15 cellular contexts compared by ENCODE assay signal in the genomic region with DNA sequence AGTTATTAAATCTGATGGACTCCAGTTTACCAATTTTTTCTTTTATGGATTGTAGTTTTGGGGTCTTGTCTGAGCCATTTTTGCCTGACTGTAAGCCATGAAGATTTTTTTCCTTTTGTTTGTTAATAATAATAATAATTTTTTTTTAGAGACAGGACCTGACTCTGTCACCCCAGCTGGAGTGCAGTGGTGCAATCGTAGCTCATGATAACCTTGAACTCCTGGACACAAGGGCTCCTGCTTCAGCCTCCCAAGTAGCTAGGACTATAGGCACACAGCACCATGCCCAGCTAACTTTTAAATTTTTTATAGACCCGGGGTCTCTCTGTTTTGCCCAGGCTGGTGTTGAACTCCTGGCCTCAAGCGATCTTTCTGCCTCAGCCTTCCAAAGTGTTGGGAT. TPM values are rescaled to one million over a fixed set of nuclear protein-coding genes. Genes with fewer than 3 reads are reported as not detected.
DNase-seq lines count a peak whose midpoint lies in the region; ATAC-seq, FAIRE-seq and TF ChIP-seq lines count a peak whose summit lies in the region.
"Had no signal": no experiment of that assay in that cellular context is flagged by ENCODE, and none has a peak within 500 bp of the region (broad histone marks: within the 10 kb centered on the region; RNA-seq: fewer than 3 reads in every experiment).

No MANE protein-coding gene starts in this region.

- H3K27ac Mint-ChIP-seq in activated naive CD4-positive, alpha-beta T cell treated with anti-CD3 and anti-CD28 coated beads, Interleukin-2, amount 50 U/mL, for 24 hours: no peak overlapping the region
- H3K27ac Mint-ChIP-seq in activated T-helper 17 cell treated with anti-CD3 and anti-CD28 coated beads, Interleukin-2, amount 50 U/mL, for 72 hours: no peak overlapping the region
- peak overlapping the region; percentile 19 for H3K27ac Mint-ChIP-seq in osteocyte (ENCODE audit: unreplicated experiment)

- in situ Hi-C loops in HepG2 (cut with HindIII; ENCODE audit: extremely low pct_ligation_motif_present, low pct_unique_long_range_greater_than_20kb): no loop called here

- H3K27ac ChIP-seq in HepG2 (ENCODE audit: extremely low read length, insufficient read depth, low read length): no peak overlapping the region
- H3K27ac ChIP-seq: 22Rv1, BLaER1 had no signal

- 75% methylated on average over 3 of the region's 3 CpGs for WGBS in HepG2 (ENCODE audit: low lambda C conversion rate)

- intact Hi-C loops in HepG2 (cut with micrococcal nuclease; ENCODE audit: unreplicated experiment): loop anchor here (10.0 kb wide), 1 partner anchor 47 kb away; no protein-coding TSS in a partner anchor

- no peak overlapping the region for H3K4me3 ChIP-seq in HepG2 (replicated peaks in 1 of 3; ENCODE audit: insufficient read depth in 1 of 3, low read depth in 2 of 3, low read length in 3 of 3)
- H3K4me3 ChIP-seq: BLaER1 had no signal

- H3K4me3 Mint-ChIP-seq in activated naive CD4-positive, alpha-beta T cell treated with anti-CD3 and anti-CD28 coated beads, Interleukin-2, amount 50 U/mL, for 24 hours: peak overlapping the region; percentile 43
- peak overlapping the region; percentile 9 for H3K4me3 Mint-ChIP-seq in activated T-helper 17 cell treated with anti-CD3 and anti-CD28 coated beads, Interleukin-2, amount 50 U/mL, for 72 hours
- no peak overlapping the region for H3K4me3 Mint-ChIP-seq in osteocyte (ENCODE audit: unreplicated experiment)
- H3K4me3 Mint-ChIP-seq: H9 had no signal

- no peaks in the 10 kb centered on the region for H3K9me3 Mint-ChIP-seq in activated naive CD4-positive, alpha-beta T cell treated with anti-CD3 and anti-CD28 coated beads, Interleukin-2, amount 50 U/mL, for 24 hours
- H3K9me3 Mint-ChIP-seq in activated T-helper 17 cell treated with anti-CD3 and anti-CD28 coated beads, Interleukin-2, amount 50 U/mL, for 72 hours: no peaks in the 10 kb centered on the region
- peaks cover 8% of the 10 kb centered on the region for H3K9me3 Mint-ChIP-seq in osteocyte (ENCODE audit: unreplicated experiment)

- no peaks in the 10 kb centered on the region for H3K9me3 ChIP-seq in HepG2 (ENCODE audit: low read length)

- ATAC-seq in activated T-helper 17 cell treated with anti-CD3 and anti-CD28 coated beads, Interleukin-2, amount 50 U/mL, for 72 hours (replicated peaks): no peak
- ATAC-seq in HepG2 (peak; percentile 45; the same call in 2 of the 3 replicates), HG03097 (IDR thresholded peaks at IDR 0.05; ENCODE audit: low FRiP score, unreplicated experiment) (no peak)

- peaks cover 75% of the 10 kb centered on the region for H3K4me1 Mint-ChIP-seq in activated naive CD4-positive, alpha-beta T cell treated with anti-CD3 and anti-CD28 coated beads, Interleukin-2, amount 50 U/mL, for 24 hours
- peaks cover 37% of the 10 kb centered on the region for H3K4me1 Mint-ChIP-seq in activated T-helper 17 cell treated with anti-CD3 and anti-CD28 coated beads, Interleukin-2, amount 50 U/mL, for 72 hours
- peaks cover 57% of the 10 kb centered on the region for H3K4me1 Mint-ChIP-seq in osteocyte (ENCODE audit: unreplicated experiment)

- H3K36me3 ChIP-seq in HepG2 (replicated peaks in 1 of 2; ENCODE audit: control insufficient read depth in 1 of 2, insufficient read depth in 2 of 2, low read length in 2 of 2): peaks cover 0 to 7% of the 10 kb centered on the region in 2 experiments

- peaks cover 61% of the 10 kb centered on the region for H3K4me1 ChIP-seq in HepG2 (ENCODE audit: insufficient read depth, low read length)

- H3K79me2 ChIP-seq in HepG2 (ENCODE audit: insufficient read depth, low read length): peaks cover 91% of the 10 kb centered on the region

- peaks cover 36% of the 10 kb centered on the region for H3K36me3 Mint-ChIP-seq in activated naive CD4-positive, alpha-beta T cell treated with anti-CD3 and anti-CD28 coated beads, Interleukin-2, amount 50 U/mL, for 24 hours
- peaks cover 86% of the 10 kb centered on the region for H3K36me3 Mint-ChIP-seq in activated T-helper 17 cell treated with anti-CD3 and anti-CD28 coated beads, Interleukin-2, amount 50 U/mL, for 72 hours (ENCODE audit: low read depth)
- peaks cover 42% of the 10 kb centered on the region for H3K36me3 Mint-ChIP-seq in osteocyte (ENCODE audit: unreplicated experiment)

- H2AFZ ChIP-seq in HepG2 (ENCODE audit: low read length): no peak overlapping the region

- CTCF ChIA-PET in HepG2 (lab: Yijun Ruan, JAX; ENCODE audit: low intra/inter-chr PET ratio, low total read pairs): no interaction called here

- peak; percentile 26 for FAIRE-seq in HepG2 (lab: Jason Lieb, UNC)
- FAIRE-seq: GM12892 had no signal

- no peak for DNase-seq in activated naive CD4-positive, alpha-beta T cell (lab: John Stamatoyannopoulos, UW)
- peak; percentile 8 for DNase-seq in HepG2 (ENCODE audit: low spot score)
- DNase-seq in osteocyte (ENCODE audit: extremely low spot score, unreplicated experiment): no peak
- no peak for DNase-seq in NCI-H446 treated with DMSO at 0.1 percent for 48 hours (lab: John Stamatoyannopoulos, UW)
- no peak for DNase-seq in activated CD4-positive, alpha-beta T cell treated with anti-CD3 and anti-CD28 coated beads for 4 hours
- DNase-seq: Calu3, DMS 273 treated with DMSO at 0.1 percent for 48 hours, GOT3, H9 had no signal

- no peak for TF ChIP-seq POLR2A in HepG2 (IDR thresholded peaks at IDR 0.05; ENCODE audit: insufficient read depth in 1 of 2, low read depth in 2 of 2, low read length in 2 of 2)

- H3K27me3 ChIP-seq in HepG2 (ENCODE audit: control insufficient read depth in 1 of 2, insufficient read depth in 2 of 2, low read length in 2 of 2): no peaks in the 10 kb centered on the region
- H3K27me3 ChIP-seq: BLaER1 had no signal

- H3K9ac ChIP-seq in HepG2 (ENCODE audit: insufficient read depth, low read depth, low read length): no peak overlapping the region
- H3K9ac ChIP-seq: BLaER1 had no signal

- H4K20me1 ChIP-seq in HepG2 (ENCODE audit: insufficient read depth, low read length): peaks cover 47% of the 10 kb centered on the region

- 0 out of 2 replicates have a peak overlapping the region, but pooled peaks have one; percentile 32 for H3K4me2 ChIP-seq in HepG2 (ENCODE audit: low read depth, low read length)
- H3K4me2 ChIP-seq: BLaER1 had no signal

- H3K27me3 Mint-ChIP-seq in activated naive CD4-positive, alpha-beta T cell treated with anti-CD3 and anti-CD28 coated beads, Interleukin-2, amount 50 U/mL, for 24 hours: no peaks in the 10 kb centered on the region
- no peaks in the 10 kb centered on the region for H3K27me3 Mint-ChIP-seq in activated T-helper 17 cell treated with anti-CD3 and anti-CD28 coated beads, Interleukin-2, amount 50 U/mL, for 72 hours
- no peaks in the 10 kb centered on the region for H3K27me3 Mint-ChIP-seq in osteocyte (ENCODE audit: unreplicated experiment)

- TF ChIP-seq CTCF in HepG2 (CRISPR knock-in tag; IDR thresholded peaks at IDR 0.05) (no peak), osteocyte (IDR thresholded peaks at IDR 0.05) (no peak)

- no TSS peak for BruUV-seq in HepG2 (replicated peaks; lab: Mats Ljungman, UMichigan)

- POLR2A ChIA-PET in HepG2 (lab: Yijun Ruan, JAX): interaction anchor here (1.2 kb wide), 1 partner anchor 131 kb away, joined by 3 read pairs; no protein-coding TSS in a partner anchor

- no peak for TF ChIP-seq EP300 in HepG2 (IDR thresholded peaks at IDR 0.05; ENCODE audit: low read depth in 2 of 2, low read length in 2 of 2)
- TF ChIP-seq EP300 in HepG2 (CRISPR knock-in tag; IDR thresholded peaks at IDR 0.05; ENCODE audit: borderline replicate concordance): no peak

- TF ChIP-seq RAD21 in HepG2 (CRISPR knock-in tag; IDR thresholded peaks at IDR 0.05): no peak

TF ChIP-seq in HepG2, 621 proteins besides CTCF, POLR2A, EP300 and RAD21 (continues in another document):
- peak; percentile 50; the same call in 1 of the 2 replicates for TF ChIP-seq CEBPB (IDR thresholded peaks at IDR 0.05; ENCODE audit: borderline replicate concordance, low read depth, low read length)
- no peak for TF ChIP-seq NKX3-1 (CRISPR knock-in tag; IDR thresholded peaks at IDR 0.05)
- TF ChIP-seq, protein P1, sequence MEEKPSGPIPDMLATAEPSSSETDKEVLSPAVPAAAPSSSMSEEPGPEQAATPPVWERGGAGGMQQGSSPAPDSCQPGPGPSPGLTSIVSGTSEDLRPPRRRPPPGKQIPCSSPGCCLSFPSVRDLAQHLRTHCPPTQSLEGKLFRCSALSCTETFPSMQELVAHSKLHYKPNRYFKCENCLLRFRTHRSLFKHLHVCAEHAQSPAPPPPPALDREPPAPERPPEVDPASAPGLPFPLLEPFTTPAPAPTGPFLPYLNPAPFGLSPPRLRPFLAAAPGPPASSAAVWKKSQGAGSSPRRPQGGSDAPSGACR (CRISPR knock-in tag; IDR thresholded peaks at IDR 0.05): no peak
- no peak for TF ChIP-seq DNMT1 (CRISPR knock-in tag; IDR thresholded peaks at IDR 0.05)
- no peak for TF ChIP-seq BRCA1 (CRISPR knock-in tag; IDR thresholded peaks at IDR 0.05)
- peak; percentile 37 for TF ChIP-seq HNF4A (CRISPR knock-in tag; IDR thresholded peaks at IDR 0.05)
- no peak for TF ChIP-seq RXRB (CRISPR knock-in tag; IDR thresholded peaks at IDR 0.05; ENCODE audit: borderline replicate concordance)

RNA-seq across cellular contexts. Expression of a gene that starts 6.3 kb away (rescaled TPM):
- 10 to 100 TPM; 12.3 to 18.4 TPM for total RNA-seq in activated T-helper 17 cell treated with anti-CD3 and anti-CD28 coated beads, Interleukin-2, amount 50 U/mL, for 72 hours
- total RNA-seq in HepG2 (2016; rRNA removed; fragmentation: Illumina TruSeq; extraction: Trizol) (9.9 and 14.1 TPM in 2 replicates), osteocyte (23.7 and 26.1 TPM in 2 replicates)
- 5.8 and 8.5 TPM in 2 replicates for total RNA-seq in HepG2 (2016; cell fraction: cytosol; rRNA removed; fragmentation: Illumina TruSeq; extraction: Trizol; ENCODE audit: low read depth)
- total RNA-seq in HepG2 (2016; cell fraction: insoluble cytoplasmic fraction; rRNA removed; fragmentation: Illumina TruSeq; extraction: Trizol): 9.0 and 12.0 TPM in 2 replicates
- total RNA-seq in HepG2 (2016; cell fraction: membrane; rRNA removed; fragmentation: Illumina TruSeq; extraction: Trizol): 5.1 and 6.8 TPM in 2 replicates
- total RNA-seq in HepG2 (2016; cell fraction: nucleus; rRNA removed; fragmentation: Illumina TruSeq; extraction: Trizol): 49.4 and 51.6 TPM in 2 replicates
- polyA plus RNA-seq in HepG2 (2011; rRNA removed): 8.3 and 10.5 TPM in 2 replicates
- polyA plus RNA-seq in HepG2 (2011; cell fraction: cytosol; rRNA removed): 2.1 and 3.6 TPM in 2 replicates
- polyA plus RNA-seq in HepG2 (2011; cell fraction: nucleus; rRNA removed): 18.9 and 26.3 TPM in 2 replicates
- polyA plus RNA-seq in HepG2 (2012): 8.2 and 10.8 TPM in 2 replicates
- 1.9 and 2.6 TPM in 2 replicates for polyA plus RNA-seq in HepG2 (2016; cell fraction: cytosol; fragmentation: Illumina TruSeq; extraction: Trizol; ENCODE audit: low read depth)
- polyA plus RNA-seq in HepG2 (2016; cell fraction: insoluble cytoplasmic fraction; fragmentation: Illumina TruSeq; extraction: Trizol; ENCODE audit: low read depth): 7.2 and 8.1 TPM in 2 replicates
- 2.8 and 3.7 TPM in 2 replicates for polyA plus RNA-seq in HepG2 (2016; cell fraction: membrane; fragmentation: Illumina TruSeq; extraction: Trizol; ENCODE audit: low read depth)
- 52.0 and 58.2 TPM in 2 replicates for polyA plus RNA-seq in HepG2 (2016; cell fraction: nucleus; fragmentation: Illumina TruSeq; extraction: Trizol; ENCODE audit: insufficient read depth, low read depth)
- polyA minus RNA-seq in HepG2 (2011; rRNA and poly(A)+ RNA removed; ENCODE audit: low replicate concordance): 15.9 and 17.8 TPM in 2 replicates
- polyA minus RNA-seq in HepG2 (2011; cell fraction: cytosol; rRNA and poly(A)+ RNA removed): 2.9 and 3.0 TPM in 2 replicates
- polyA minus RNA-seq in HepG2 (2011; cell fraction: nucleus; rRNA and poly(A)+ RNA removed): 109 and 116 TPM in 2 replicates
